ENCODE assay signal across 8 cellular contexts in the genomic region with DNA sequence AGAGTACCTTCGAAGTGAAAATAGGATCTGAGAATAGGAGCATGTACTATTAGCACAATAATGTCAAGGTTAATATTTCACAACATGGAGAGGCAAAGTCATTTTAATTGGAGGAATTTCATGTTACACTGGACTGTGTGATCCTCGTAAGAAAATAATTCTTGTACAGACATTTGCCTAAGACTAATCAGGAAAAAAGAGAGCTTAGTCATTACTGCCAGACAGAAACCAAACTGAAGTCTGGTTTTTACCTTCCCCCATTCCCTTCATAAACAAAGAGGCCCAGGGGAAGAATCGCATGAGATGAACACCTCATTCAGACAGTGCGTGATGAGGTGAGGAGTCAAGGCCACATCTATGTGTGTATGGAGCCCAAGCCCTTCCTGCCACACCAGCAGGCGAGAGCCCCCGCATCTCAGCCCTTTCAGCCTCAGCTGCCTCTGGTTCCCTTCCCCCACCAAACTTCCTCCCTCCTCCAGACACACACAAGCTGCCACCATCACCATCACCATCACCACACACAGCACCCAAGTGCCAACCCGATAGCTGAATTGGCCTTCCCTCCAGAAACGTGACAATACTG.
A peak's percentile ranks its signal among the peaks of the same experiment; 100 is the strongest.
DNase-seq lines count a peak whose midpoint lies in the region; ATAC-seq and TF ChIP-seq lines count a peak whose summit lies in the region.

No MANE protein-coding gene starts in this region.

- H2AFZ ChIP-seq in MM.1S (ENCODE audit: low read length): no peak overlapping the region

- H3K4me2 ChIP-seq in MM.1S (ENCODE audit: low read depth, low read length): no peak overlapping the region

- TF ChIP-seq CTCF in MM.1S (IDR thresholded peaks at IDR 0.05; ENCODE audit: low read length): no peak

- no peaks in the 10 kb centered on the region for H3K36me3 ChIP-seq in MM.1S (replicated peaks; ENCODE audit: insufficient read depth, low read length)

- H4K20me1 ChIP-seq in MM.1S (ENCODE audit: insufficient read depth, low read length): no peaks in the 10 kb centered on the region

- no peaks in the 10 kb centered on the region for H3F3A ChIP-seq in MM.1S (ENCODE audit: insufficient read depth, low read length)

- DNase-seq in HK-2 (ENCODE audit: unreplicated experiment): peak; percentile 67
- DNase-seq in caudate nucleus (lab: John Stamatoyannopoulos, UW): no peak
- no peak for DNase-seq in NCI-H510A (lab: John Stamatoyannopoulos, UW)
- no peak for DNase-seq in MM.1S

- ATAC-seq in GM18867 (IDR thresholded peaks at IDR 0.05; ENCODE audit: unreplicated experiment) (peak; percentile 60), GM18861 (IDR thresholded peaks at IDR 0.05; ENCODE audit: unreplicated experiment) (no peak), GM21423 (IDR thresholded peaks at IDR 0.05; ENCODE audit: unreplicated experiment) (no peak)

- H3K27me3 ChIP-seq in mononuclear cell (ENCODE audit: insufficient read depth, low read length) (no peaks in the 10 kb centered on the region), MM.1S (replicated peaks; ENCODE audit: insufficient read depth, low read length) (no peaks in the 10 kb centered on the region)

- H3K4me3 ChIP-seq in mononuclear cell (ENCODE audit: low read length) (peak overlapping the region; percentile 27), MM.1S (ENCODE audit: low read length) (no peak overlapping the region)

- no peaks in the 10 kb centered on the region for H3K9me2 ChIP-seq in MM.1S (replicated peaks; ENCODE audit: insufficient read depth, low read length)

- H3K9ac ChIP-seq in MM.1S (ENCODE audit: low read length): no peak overlapping the region

- H3K9me3 ChIP-seq in mononuclear cell (ENCODE audit: low read depth, low read length) (no peaks in the 10 kb centered on the region), MM.1S (replicated peaks; ENCODE audit: insufficient read depth, low read length) (no peaks in the 10 kb centered on the region)

- H3K4me1 ChIP-seq in mononuclear cell (ENCODE audit: insufficient read depth, low read length) (peaks cover 62% of the 10 kb centered on the region), MM.1S (ENCODE audit: low read length) (no peaks in the 10 kb centered on the region)

- H3K27ac ChIP-seq in caudate nucleus (ENCODE audit: low read depth, low read length) (peak overlapping the region; percentile 71), MM.1S (ENCODE audit: low read length) (no peak overlapping the region)

- no peaks in the 10 kb centered on the region for H3K79me2 ChIP-seq in MM.1S (ENCODE audit: low read length)
